2 cellular contexts compared by ENCODE assay signal in genomic region chr12:107379852-107380567, GRCh38.
TF ChIP-seq lines count a peak whose summit lies in the region.

No MANE protein-coding gene starts in this region.

TF ChIP-seq in IMR-90, 13 proteins besides CTCF, POLR2A, EP300 and RAD21 (continued from another document):
- TF ChIP-seq, protein P1, sequence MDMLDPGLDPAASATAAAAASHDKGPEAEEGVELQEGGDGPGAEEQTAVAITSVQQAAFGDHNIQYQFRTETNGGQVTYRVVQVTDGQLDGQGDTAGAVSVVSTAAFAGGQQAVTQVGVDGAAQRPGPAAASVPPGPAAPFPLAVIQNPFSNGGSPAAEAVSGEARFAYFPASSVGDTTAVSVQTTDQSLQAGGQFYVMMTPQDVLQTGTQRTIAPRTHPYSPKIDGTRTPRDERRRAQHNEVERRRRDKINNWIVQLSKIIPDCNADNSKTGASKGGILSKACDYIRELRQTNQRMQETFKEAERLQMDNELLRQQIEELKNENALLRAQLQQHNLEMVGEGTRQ (IDR thresholded peaks at IDR 0.05; ENCODE audit: low read depth, low read length) = no peak
- TF ChIP-seq MAZ (IDR thresholded peaks at IDR 0.05; ENCODE audit: borderline replicate concordance, low read depth, low read length) (no peak), CHD1 (IDR thresholded peaks at IDR 0.05; ENCODE audit: low read depth, low read length) (no peak), NFE2L2 (IDR thresholded peaks at IDR 0.05; ENCODE audit: low read depth, low read length) (no peak), BHLHE40 (IDR thresholded peaks at IDR 0.05; ENCODE audit: low read depth, low read length) (no peak), ELK1 (IDR thresholded peaks at IDR 0.05; ENCODE audit: borderline replicate concordance, low read depth, low read length) (no peak), SMC3 (IDR thresholded peaks at IDR 0.05; ENCODE audit: low read depth, low read length) (no peak), MAFK (IDR thresholded peaks at IDR 0.05; ENCODE audit: low read depth, low read length) (no peak), MXI1 (IDR thresholded peaks at IDR 0.05; ENCODE audit: borderline replicate concordance, low read depth, low read length) (no peak), FOS (IDR thresholded peaks at IDR 0.05; ENCODE audit: low read depth, low read length) (no peak), RCOR1 (IDR thresholded peaks at IDR 0.05; ENCODE audit: insufficient replicate concordance, low read length) (no peak), CEBPB (IDR thresholded peaks at IDR 0.05; ENCODE audit: low read depth, low read length) (no peak)
TF ChIP-seq in IMR-90: peak in this region for 0.

TF ChIP-seq in SK-N-SH, 30 proteins besides CTCF, POLR2A, EP300 and RAD21 (continued from another document):
- TF ChIP-seq, protein P2, sequence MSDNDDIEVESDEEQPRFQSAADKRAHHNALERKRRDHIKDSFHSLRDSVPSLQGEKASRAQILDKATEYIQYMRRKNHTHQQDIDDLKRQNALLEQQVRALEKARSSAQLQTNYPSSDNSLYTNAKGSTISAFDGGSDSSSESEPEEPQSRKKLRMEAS (IDR thresholded peaks at IDR 0.05; ENCODE audit: low read depth) = no peak
- TF ChIP-seq GABPA (IDR thresholded peaks at IDR 0.05; ENCODE audit: low read depth) (no peak), RXRA (IDR thresholded peaks at IDR 0.05; ENCODE audit: borderline replicate concordance, low read depth) (no peak), USF1 (IDR thresholded peaks at IDR 0.05; ENCODE audit: borderline replicate concordance, low read depth) (no peak), NFIC (IDR thresholded peaks at IDR 0.05; ENCODE audit: borderline replicate concordance) (no peak), MEF2A (IDR thresholded peaks at IDR 0.05; ENCODE audit: borderline replicate concordance, low read depth) (no peak), ZBTB33 (IDR thresholded peaks at IDR 0.05; ENCODE audit: borderline replicate concordance, low read depth) (no peak), TEAD4 (IDR thresholded peaks at IDR 0.05; ENCODE audit: borderline replicate concordance, insufficient read depth) (no peak), FOXJ3 (CRISPR knock-in tag; IDR thresholded peaks at IDR 0.05) (no peak)
